ENCODE assay signal across 8 cellular contexts in the genomic region with DNA sequence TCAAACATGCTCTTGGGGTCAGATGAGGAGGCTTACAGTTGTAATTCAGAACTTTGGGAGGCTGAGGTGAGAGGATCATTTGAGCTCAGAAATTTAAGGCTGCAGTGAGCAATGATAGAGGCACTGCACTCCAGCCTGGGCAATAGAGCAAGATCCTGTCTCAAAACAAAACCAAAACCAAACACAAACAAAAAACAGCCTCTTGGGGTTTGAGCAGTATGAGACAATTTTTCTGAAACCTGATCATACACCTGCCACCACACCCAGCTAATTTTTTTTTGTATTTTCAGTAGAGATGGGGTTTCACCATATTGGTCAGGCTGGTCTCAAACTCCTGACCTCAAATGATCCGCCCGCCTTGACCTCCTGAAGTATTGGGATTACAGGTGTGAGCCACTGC. TPM values are rescaled to one million over a fixed set of nuclear protein-coding genes. Genes with fewer than 3 reads are reported as not detected.
DNase-seq lines count a peak whose midpoint lies in the region; ATAC-seq lines count a peak whose summit lies in the region.
"Not testable (repeated sequence)": the region's sequence is repeated elsewhere in the genome, so short reads cannot be mapped to it uniquely, and the experiment has no call there.

No MANE protein-coding gene starts in this region.

- H3K4me1 Mint-ChIP-seq in T-helper 2 cell treated with Interferon-gamma antibody and Interleukin-4, amounts not matched to agents 5 μg/mL and 100 μg/mL, for 36 hours (ENCODE audit: low read depth), result peaks cover 45% of the 10 kb centered on the region
- H3K4me1 Mint-ChIP-seq in activated naive CD8-positive, alpha-beta T cell treated with anti-CD3 and anti-CD28 coated beads, Interleukin-2, amount 10 ng/mL, durations not matched to agents 7 days and 5 days, result peaks cover 25% of the 10 kb centered on the region
- peaks cover 26% of the 10 kb centered on the region for H3K4me1 Mint-ChIP-seq in stimulated activated effector memory CD8-positive, alpha-beta T cell treated with anti-CD3 and anti-CD28 coated beads, Interleukin-12 subunit alpha, Interleukin-12 subunit beta, amount 100 ng/mL, for 72 hours

- peak overlapping the region; percentile 63 for H3K27ac Mint-ChIP-seq in T-helper 2 cell treated with Interferon-gamma antibody and Interleukin-4, amounts not matched to agents 5 μg/mL and 100 μg/mL, for 36 hours
- H3K27ac Mint-ChIP-seq in activated naive CD8-positive, alpha-beta T cell treated with anti-CD3 and anti-CD28 coated beads, Interleukin-2, amount 10 ng/mL, durations not matched to agents 7 days and 5 days; stimulated activated effector memory CD8-positive, alpha-beta T cell treated with anti-CD3 and anti-CD28 coated beads, Interleukin-12 subunit alpha, Interleukin-12 subunit beta, amount 100 ng/mL, for 72 hours: not testable (repeated sequence)

- not testable (repeated sequence) for DNase-seq in T-helper 2 cell treated with Interferon-gamma antibody and Interleukin-4, amounts not matched to agents 5 μg/mL and 100 μg/mL, for 36 hours (ENCODE audit: low spot score); activated naive CD8-positive, alpha-beta T cell treated with anti-CD3 and anti-CD28 coated beads, Interleukin-2, amount 10 ng/mL, durations not matched to agents 7 days and 5 days; stimulated activated effector memory CD8-positive, alpha-beta T cell treated with anti-CD3 and anti-CD28 coated beads, Interleukin-12 subunit alpha, Interleukin-12 subunit beta, amount 100 ng/mL, for 72 hours (ENCODE audit: low spot score in 2 of 2)

- POLR2A ChIA-PET in activated naive CD8-positive, alpha-beta T cell treated with anti-CD3 and anti-CD28 coated beads, Interleukin-2, amount 10 ng/mL, durations not matched to agents 7 days and 5 days (lab: Charles Lee), result interaction anchor here (1.4 kb wide), 1 partner anchor 17 kb away, joined by 3 read pairs; no protein-coding TSS in a partner anchor

- H3K27me3 Mint-ChIP-seq in T-helper 2 cell treated with Interferon-gamma antibody and Interleukin-4, amounts not matched to agents 5 μg/mL and 100 μg/mL, for 36 hours (ENCODE audit: low read depth); activated naive CD8-positive, alpha-beta T cell treated with anti-CD3 and anti-CD28 coated beads, Interleukin-2, amount 10 ng/mL, durations not matched to agents 7 days and 5 days: not testable (repeated sequence)

- not testable (repeated sequence) for H3K9me3 Mint-ChIP-seq in T-helper 2 cell treated with Interferon-gamma antibody and Interleukin-4, amounts not matched to agents 5 μg/mL and 100 μg/mL, for 36 hours; activated naive CD8-positive, alpha-beta T cell treated with anti-CD3 and anti-CD28 coated beads, Interleukin-2, amount 10 ng/mL, durations not matched to agents 7 days and 5 days; stimulated activated effector memory CD8-positive, alpha-beta T cell treated with anti-CD3 and anti-CD28 coated beads, Interleukin-12 subunit alpha, Interleukin-12 subunit beta, amount 100 ng/mL, for 72 hours

- not testable (repeated sequence) for H3K4me3 Mint-ChIP-seq in T-helper 2 cell treated with Interferon-gamma antibody and Interleukin-4, amounts not matched to agents 5 μg/mL and 100 μg/mL, for 36 hours; activated naive CD8-positive, alpha-beta T cell treated with anti-CD3 and anti-CD28 coated beads, Interleukin-2, amount 10 ng/mL, durations not matched to agents 7 days and 5 days; stimulated activated effector memory CD8-positive, alpha-beta T cell treated with anti-CD3 and anti-CD28 coated beads, Interleukin-12 subunit alpha, Interleukin-12 subunit beta, amount 100 ng/mL, for 72 hours

- not testable (repeated sequence) for H3K36me3 Mint-ChIP-seq in T-helper 2 cell treated with Interferon-gamma antibody and Interleukin-4, amounts not matched to agents 5 μg/mL and 100 μg/mL, for 36 hours (ENCODE audit: low read depth); activated naive CD8-positive, alpha-beta T cell treated with anti-CD3 and anti-CD28 coated beads, Interleukin-2, amount 10 ng/mL, durations not matched to agents 7 days and 5 days; stimulated activated effector memory CD8-positive, alpha-beta T cell treated with anti-CD3 and anti-CD28 coated beads, Interleukin-12 subunit alpha, Interleukin-12 subunit beta, amount 100 ng/mL, for 72 hours

- peak; percentile 72 for ATAC-seq in GM18517 (IDR thresholded peaks at IDR 0.05; ENCODE audit: unreplicated experiment)
- ATAC-seq in GM19351 (IDR thresholded peaks at IDR 0.05; ENCODE audit: unreplicated experiment), result peak; percentile 45
- peak; percentile 56 for ATAC-seq in GM21529 (IDR thresholded peaks at IDR 0.05; ENCODE audit: unreplicated experiment)
- peak; percentile 53 for ATAC-seq in HG02798 (IDR thresholded peaks at IDR 0.05; ENCODE audit: poor library complexity, unreplicated experiment)
- peak; percentile 57 for ATAC-seq in HG03432 (IDR thresholded peaks at IDR 0.05; ENCODE audit: unreplicated experiment)
- peak; percentile 59 for ATAC-seq in activated naive CD8-positive, alpha-beta T cell treated with anti-CD3 and anti-CD28 coated beads, Interleukin-2, amount 10 ng/mL, durations not matched to agents 7 days and 5 days (ENCODE audit: low read depth)
- ATAC-seq in stimulated activated effector memory CD8-positive, alpha-beta T cell treated with anti-CD3 and anti-CD28 coated beads, Interleukin-12 subunit alpha, Interleukin-12 subunit beta, amount 100 ng/mL, for 72 hours, result peak; percentile 70

RNA-seq across cellular contexts. Expression of a gene that starts 17.4 kb away (rescaled TPM):
- 10 to 100 TPM; 51.7 to 60.6 TPM for total RNA-seq in activated naive CD8-positive, alpha-beta T cell treated with anti-CD3 and anti-CD28 coated beads, Interleukin-2, amount 10 ng/mL, durations not matched to agents 7 days and 5 days
